In genomic region chr20:19025430-19026120, GRCh38 we compare ENCODE assay signal across 14 cellular contexts.
A peak's percentile ranks its signal among the peaks of the same experiment; 100 is the strongest.
DNase-seq lines count a peak whose midpoint lies in the region; ATAC-seq and TF ChIP-seq lines count a peak whose summit lies in the region.
"Had no signal": no experiment of that assay in that cellular context is flagged by ENCODE, and none has a peak within 500 bp of the region (broad histone marks: within the 10 kb centered on the region; RNA-seq: fewer than 3 reads in every experiment).

No MANE protein-coding gene starts in this region.

- DNase-seq in G401 (ENCODE audit: low spot score), result peak; percentile 3
- DNase-seq in endodermal cell, result peak; percentile 22
- DNase-seq in NCI-H1436 treated with DMSO at 0.1 percent for 48 hours (lab: John Stamatoyannopoulos, UW), result no peak
- DNase-seq in WERI-Rb-1, result no peak
- DNase-seq in HCEC 1CT, result no peak
- DNase-seq: activated gamma-delta T cell, mammary epithelial cell, right lobe of liver had no signal

- H3K4me1 ChIP-seq in endodermal cell (ENCODE audit: control insufficient read depth, insufficient read depth, low read length), result no peaks in the 10 kb centered on the region
- H3K4me1 ChIP-seq: neural progenitor cell, right lobe of liver had no signal

- peak; percentile 27 for ATAC-seq in GM19035 (IDR thresholded peaks at IDR 0.05; ENCODE audit: unreplicated experiment)
- ATAC-seq in HG02938 (IDR thresholded peaks at IDR 0.05; ENCODE audit: unreplicated experiment), result peak; percentile 28
- no peak for ATAC-seq in HG03108 (IDR thresholded peaks at IDR 0.05; ENCODE audit: unreplicated experiment)
- ATAC-seq: right lobe of liver, WTC11 had no signal

- whole genome bisulfite sequencing in endodermal cell (ENCODE audit: insufficient coverage in 1 of 2, insufficient read length in 1 of 2), 2 experiments, result 89 to 91% methylated on average over 4 to 5 of the region's 5 CpGs

- no peaks in the 10 kb centered on the region for H3K27me3 Mint-ChIP-seq in endodermal cell (ENCODE audit: insufficient read depth)

- H3K4me3 ChIP-seq in endodermal cell (ENCODE audit: low read length) (no peak overlapping the region), WERI-Rb-1 (ENCODE audit: low read depth, low read length) (no peak overlapping the region)
- H3K4me3 ChIP-seq: neural progenitor cell, right lobe of liver had no signal

- no peak for TF ChIP-seq CTCF in endodermal cell (conservative IDR thresholded peaks at IDR 0.05)
- no peak for TF ChIP-seq CTCF in WERI-Rb-1 (IDR thresholded peaks at IDR 0.05; ENCODE audit: low read depth, low read length)

- H3K27me3 ChIP-seq in endodermal cell (ENCODE audit: control insufficient read depth, insufficient read depth, low read length, poor library complexity, severe bottlenecking), result no peaks in the 10 kb centered on the region
- peaks cover 70% of the 10 kb centered on the region for H3K27me3 ChIP-seq in WERI-Rb-1 (ENCODE audit: insufficient read depth, low read depth, severe bottlenecking)
- H3K27me3 ChIP-seq: neural progenitor cell, right lobe of liver had no signal

- H3K9ac ChIP-seq in endodermal cell (ENCODE audit: extremely low read depth, low read length, poor library complexity, severe bottlenecking), result no peak overlapping the region
- H3K9ac ChIP-seq: KMS-11, neural progenitor cell had no signal

- H3K36me3 Mint-ChIP-seq in endodermal cell (ENCODE audit: low read depth), result no peaks in the 10 kb centered on the region
- H3K36me3 Mint-ChIP-seq: neural progenitor cell, WTC11 had no signal

- in situ Hi-C loops in G401 (cut with HindIII; ENCODE audit: low sequenced_read_pairs), result no loop called here

- no peaks in the 10 kb centered on the region for H3K36me3 ChIP-seq in endodermal cell (ENCODE audit: control insufficient read depth, insufficient read depth, low read length)
- H3K36me3 ChIP-seq in WERI-Rb-1, result no peaks in the 10 kb centered on the region
- H3K36me3 ChIP-seq: neural progenitor cell, right lobe of liver had no signal

- no peaks in the 10 kb centered on the region for H3K4me1 Mint-ChIP-seq in endodermal cell
- H3K4me1 Mint-ChIP-seq: neural progenitor cell, WTC11 had no signal

- no peaks in the 10 kb centered on the region for H3K9me3 Mint-ChIP-seq in endodermal cell
- H3K9me3 Mint-ChIP-seq: neural progenitor cell had no signal

- H3K27ac Mint-ChIP-seq in endodermal cell, result no peak overlapping the region
- H3K27ac Mint-ChIP-seq: neural progenitor cell, WTC11 had no signal

- H3K9me3 ChIP-seq in endodermal cell (ENCODE audit: control insufficient read depth, low read length) (no peaks in the 10 kb centered on the region), WERI-Rb-1 (ENCODE audit: severe bottlenecking) (no peaks in the 10 kb centered on the region)
- H3K9me3 ChIP-seq: right lobe of liver had no signal

- no peak overlapping the region for H3K4me3 Mint-ChIP-seq in endodermal cell
- H3K4me3 Mint-ChIP-seq: neural progenitor cell, WTC11 had no signal

- H3K27ac ChIP-seq in endodermal cell (ENCODE audit: low read depth, low read length), result no peak overlapping the region
- H3K27ac ChIP-seq in WERI-Rb-1, result no peak overlapping the region
- H3K27ac ChIP-seq: KMS-11, neural progenitor cell, right lobe of liver had no signal

Comparison
In these comparisons a context has a peak if more than half of its experiments do, and no peak if none do; other contexts are left out.
1. DNase-seq: peak in G401 (single experiment) and endodermal cell (single experiment); none in NCI-H1436 treated with DMSO at 0.1 percent for 48 hours (single experiment), WERI-Rb-1 (single experiment) and HCEC 1CT (single experiment).